ENCODE assay signal across 16 cellular contexts in genomic region chr16:3262517-3262916, GRCh38. TPM values are rescaled to one million over a fixed set of nuclear protein-coding genes. Genes with fewer than 3 reads are reported as not detected.
DNase-seq lines count a peak whose midpoint lies in the region; ATAC-seq and TF ChIP-seq lines count a peak whose summit lies in the region.
"Had no signal": no experiment of that assay in that cellular context is flagged by ENCODE, and none has a peak within 500 bp of the region (broad histone marks: within the 10 kb centered on the region; RNA-seq: fewer than 3 reads in every experiment).

No MANE protein-coding gene starts in this region.

- H3K36me3 Mint-ChIP-seq in activated naive CD4-positive, alpha-beta T cell treated with anti-CD3 and anti-CD28 coated beads for 36 hours (ENCODE audit: low read depth), result peaks cover 18% of the 10 kb centered on the region
- H3K36me3 Mint-ChIP-seq in dendritic cell treated with granulocyte-macrophage colony-stimulating factor and Interleukin-4, amounts not matched to agents 40 ng/mL and 50 ng/mL, for 4 days (ENCODE audit: low read depth), result peaks cover 27% of the 10 kb centered on the region
- peaks cover 5% of the 10 kb centered on the region for H3K36me3 Mint-ChIP-seq in stimulated activated memory B cell treated with anti-CD40 and anti-IgM and Interleukin-4, amounts not matched to agents 10 μg/mL and 1 μg/mL and 100 μg/mL, for 72 hours

- peaks cover 13% of the 10 kb centered on the region for H3K9me3 Mint-ChIP-seq in activated naive CD4-positive, alpha-beta T cell treated with anti-CD3 and anti-CD28 coated beads for 36 hours
- no peaks in the 10 kb centered on the region for H3K9me3 Mint-ChIP-seq in dendritic cell treated with granulocyte-macrophage colony-stimulating factor and Interleukin-4, amounts not matched to agents 40 ng/mL and 50 ng/mL, for 4 days
- H3K9me3 Mint-ChIP-seq in stimulated activated memory B cell treated with anti-CD40 and anti-IgM and Interleukin-4, amounts not matched to agents 10 μg/mL and 1 μg/mL and 100 μg/mL, for 72 hours, result no peaks in the 10 kb centered on the region

- BruUV-seq in PC-3 (replicated peaks; lab: Mats Ljungman, UMichigan), result no TSS peak

- H3K4me2 ChIP-seq in PC-3 (ENCODE audit: low read length), result peak overlapping the region; percentile 81; the same call in 1 of the 2 replicates

- H3F3A ChIP-seq in PC-3 (ENCODE audit: low read length, unreplicated experiment), result no peaks in the 10 kb centered on the region

- H3K27me3 Mint-ChIP-seq in activated naive CD4-positive, alpha-beta T cell treated with anti-CD3 and anti-CD28 coated beads for 36 hours (ENCODE audit: low read depth), result no peaks in the 10 kb centered on the region
- no peaks in the 10 kb centered on the region for H3K27me3 Mint-ChIP-seq in dendritic cell treated with granulocyte-macrophage colony-stimulating factor and Interleukin-4, amounts not matched to agents 40 ng/mL and 50 ng/mL, for 4 days
- peaks cover 9% of the 10 kb centered on the region for H3K27me3 Mint-ChIP-seq in stimulated activated memory B cell treated with anti-CD40 and anti-IgM and Interleukin-4, amounts not matched to agents 10 μg/mL and 1 μg/mL and 100 μg/mL, for 72 hours

- TF ChIP-seq CTCF in PC-3 (conservative IDR thresholded peaks at IDR 0.05; ENCODE audit: low read depth, low read length) (no peak), coronary artery (IDR thresholded peaks at IDR 0.05) (no peak)

- CTCF ChIA-PET in activated naive CD4-positive, alpha-beta T cell treated with anti-CD3 and anti-CD28 coated beads for 36 hours (lab: Charles Lee), result no interaction called here
- CTCF ChIA-PET in PC-3 (lab: Charles Lee), result no interaction called here

- peak overlapping the region; percentile 85 for H3K4me3 Mint-ChIP-seq in activated naive CD4-positive, alpha-beta T cell treated with anti-CD3 and anti-CD28 coated beads for 36 hours
- peak overlapping the region; percentile 10 for H3K4me3 Mint-ChIP-seq in dendritic cell treated with granulocyte-macrophage colony-stimulating factor and Interleukin-4, amounts not matched to agents 40 ng/mL and 50 ng/mL, for 4 days
- H3K4me3 Mint-ChIP-seq in stimulated activated memory B cell treated with anti-CD40 and anti-IgM and Interleukin-4, amounts not matched to agents 10 μg/mL and 1 μg/mL and 100 μg/mL, for 72 hours, result peak overlapping the region; percentile 46

- no peaks in the 10 kb centered on the region for H3K36me3 ChIP-seq in PC-3 (ENCODE audit: low read depth, low read length)
- H3K36me3 ChIP-seq: colonic mucosa, pancreas, uterus had no signal

- POLR2A ChIA-PET in PC-3 (lab: Charles Lee; ENCODE audit: unreplicated experiment), result no interaction called here

- no peak overlapping the region for H3K9ac ChIP-seq in PC-3 (ENCODE audit: low read length)

- peaks cover 30% of the 10 kb centered on the region for H3K4me1 Mint-ChIP-seq in activated naive CD4-positive, alpha-beta T cell treated with anti-CD3 and anti-CD28 coated beads for 36 hours (ENCODE audit: low read depth)
- H3K4me1 Mint-ChIP-seq in dendritic cell treated with granulocyte-macrophage colony-stimulating factor and Interleukin-4, amounts not matched to agents 40 ng/mL and 50 ng/mL, for 4 days (ENCODE audit: low read depth), result peaks cover 42% of the 10 kb centered on the region
- H3K4me1 Mint-ChIP-seq in stimulated activated memory B cell treated with anti-CD40 and anti-IgM and Interleukin-4, amounts not matched to agents 10 μg/mL and 1 μg/mL and 100 μg/mL, for 72 hours, result peaks cover 27% of the 10 kb centered on the region

- no peak overlapping the region for H2AFZ ChIP-seq in PC-3 (ENCODE audit: low read length)

- ATAC-seq in PC-3 (no peak), GM18505 (IDR thresholded peaks at IDR 0.05; ENCODE audit: unreplicated experiment) (no peak)
- ATAC-seq in stimulated activated memory B cell treated with anti-CD40 and anti-IgM and Interleukin-4, amounts not matched to agents 10 μg/mL and 1 μg/mL and 100 μg/mL, for 72 hours, result no peak
- ATAC-seq: pancreas had no signal

- no peaks in the 10 kb centered on the region for H3K79me2 ChIP-seq in PC-3 (ENCODE audit: low read length)

- no peaks in the 10 kb centered on the region for H3K27me3 ChIP-seq in PC-3 (ENCODE audit: low read length)
- H3K27me3 ChIP-seq: colonic mucosa, pancreas, uterus had no signal

- TF ChIP-seq POLR2A in GM18505 (IDR thresholded peaks at IDR 0.05; ENCODE audit: borderline replicate concordance, extremely low read depth, insufficient read depth, insufficient read length), result no peak

- peak overlapping the region; percentile 93 for H3K27ac Mint-ChIP-seq in activated naive CD4-positive, alpha-beta T cell treated with anti-CD3 and anti-CD28 coated beads for 36 hours
- peak overlapping the region; percentile 96 for H3K27ac Mint-ChIP-seq in dendritic cell treated with granulocyte-macrophage colony-stimulating factor and Interleukin-4, amounts not matched to agents 40 ng/mL and 50 ng/mL, for 4 days
- peak overlapping the region; percentile 95 for H3K27ac Mint-ChIP-seq in stimulated activated memory B cell treated with anti-CD40 and anti-IgM and Interleukin-4, amounts not matched to agents 10 μg/mL and 1 μg/mL and 100 μg/mL, for 72 hours

- no peak overlapping the region for H3K4me3 ChIP-seq in PC-3 (ENCODE audit: low read length)
- no peak overlapping the region for H3K4me3 ChIP-seq in coronary artery

- no peak overlapping the region for H3K27ac ChIP-seq in PC-3 (ENCODE audit: low read length)
- no peak overlapping the region for H3K27ac ChIP-seq in coronary artery

- H4K20me1 ChIP-seq in PC-3 (ENCODE audit: low read length), result no peaks in the 10 kb centered on the region

- intact Hi-C loops in activated naive CD4-positive, alpha-beta T cell treated with anti-CD3 and anti-CD28 coated beads for 36 hours (cut with micrococcal nuclease), result loop anchor here (5.0 kb wide), 1 partner anchor 240 kb away; the partner anchor contains the start of genes HCFC1R1, THOC6 and TNFRSF12A
- intact Hi-C loops in PC-3 (cut with micrococcal nuclease), result loop anchor here (5.0 kb wide), 1 partner anchor 240 kb away; the partner anchor contains the start of gene CLUAP1
- intact Hi-C loops in dendritic cell treated with granulocyte-macrophage colony-stimulating factor and Interleukin-4, amounts not matched to agents 40 ng/mL and 50 ng/mL, for 4 days (cut with micrococcal nuclease), result no loop called here

- H3K9me2 ChIP-seq in PC-3 (replicated peaks; ENCODE audit: low read length), result no peaks in the 10 kb centered on the region
- H3K9me2 ChIP-seq: SK-N-SH had no signal

- H3K9me3 ChIP-seq in PC-3 (ENCODE audit: low read length), result no peaks in the 10 kb centered on the region
- H3K9me3 ChIP-seq: colonic mucosa, pancreas, SK-N-SH, uterus had no signal

- no peak for DNase-seq in activated naive CD4-positive, alpha-beta T cell treated with anti-CD3 and anti-CD28 coated beads for 36 hours
- no peak for DNase-seq in activated naive CD4-positive, alpha-beta T cell treated with Interleukin-2 at 50 U/mL for 16 hours
- DNase-seq in PC-3, result no peak
- DNase-seq in coronary artery (ENCODE audit: low spot score), result no peak
- DNase-seq in AG20443 (ENCODE audit: low spot score), result no peak
- DNase-seq: activated CD4-positive, alpha-beta T cell treated with anti-CD3 and anti-CD28 coated beads for 1 hour; colonic mucosa; GM23248; NCI-H2171 treated with DMSO at 0.1 percent for 48 hours; pancreas; SK-N-SH; stimulated activated CD8-positive, alpha-beta memory T cell treated with anti-CD3 and anti-CD28 coated beads, Interleukin-4, amount 100 ng/mL, for 48 hours; uterus had no signal

- peaks cover 6% of the 10 kb centered on the region; the same call in 1 of the 2 replicates for H3K4me1 ChIP-seq in PC-3 (ENCODE audit: insufficient read depth, low read length)
- H3K4me1 ChIP-seq: uterus had no signal

RNA-seq across cellular contexts. Expression of gene MEFV, which starts 6.1 kb away (rescaled TPM):
- under 1 TPM; 0.07 TPM for total RNA-seq in activated naive CD4-positive, alpha-beta T cell treated with anti-CD3 and anti-CD28 coated beads for 36 hours
- total RNA-seq in PC-3 (2014; rRNA removed), result 0.04 TPM in 1 of 2 replicates, not detected in the other
- total RNA-seq: GM23248 had no signal

RNA-seq across cellular contexts. Expression of gene ZNF263, which starts 20.8 kb away (rescaled TPM):
- 10 to 100 TPM in 1 of 2 experiments, 1 to 10 TPM in 1; 9.1 to 12.2 TPM for total RNA-seq in activated naive CD4-positive, alpha-beta T cell treated with anti-CD3 and anti-CD28 coated beads for 36 hours
- total RNA-seq in PC-3 (2014; rRNA removed), result 52.2 and 68.7 TPM in 2 replicates

RNA-seq across cellular contexts. Expression of gene ZNF200, which starts 27.6 kb away (rescaled TPM):
- 10 to 100 TPM in 1 of 2 experiments, 1 to 10 TPM in 1; 9.7 to 10.1 TPM for total RNA-seq in activated naive CD4-positive, alpha-beta T cell treated with anti-CD3 and anti-CD28 coated beads for 36 hours
- 4.7 and 5.0 TPM in 2 replicates for total RNA-seq in PC-3 (2014; rRNA removed)

RNA-seq across cellular contexts. Expression of gene TIGD7, which starts 42.7 kb away (rescaled TPM):
- 1 to 10 TPM; 3.8 to 4.1 TPM for total RNA-seq in activated naive CD4-positive, alpha-beta T cell treated with anti-CD3 and anti-CD28 coated beads for 36 hours
- 4.4 and 5.5 TPM in 2 replicates for total RNA-seq in PC-3 (2014; rRNA removed)

RNA-seq across cellular contexts. Expression of gene ZNF75A, which starts 42.8 kb away (rescaled TPM):
- 10 to 100 TPM; 10.5 to 12.4 TPM for total RNA-seq in activated naive CD4-positive, alpha-beta T cell treated with anti-CD3 and anti-CD28 coated beads for 36 hours
- total RNA-seq in PC-3 (2014; rRNA removed), result 15.9 and 20.1 TPM in 2 replicates

Comparison
In these comparisons a context has a peak if more than half of its experiments do, and no peak if none do; other contexts are left out.
1. H3K4me3 Mint-ChIP-seq: peak in every context shown above with its lines; median percentile 85 in activated naive CD4-positive, alpha-beta T cell treated with anti-CD3 and anti-CD28 coated beads for 36 hours; 46 in stimulated activated memory B cell treated with anti-CD40 and anti-IgM and Interleukin-4, amounts not matched to agents 10 μg/mL and 1 μg/mL and 100 μg/mL, for 72 hours; 10 in dendritic cell treated with granulocyte-macrophage colony-stimulating factor and Interleukin-4, amounts not matched to agents 40 ng/mL and 50 ng/mL, for 4 days.